ENCODE assay signal across 8 cellular contexts in the genomic region with DNA sequence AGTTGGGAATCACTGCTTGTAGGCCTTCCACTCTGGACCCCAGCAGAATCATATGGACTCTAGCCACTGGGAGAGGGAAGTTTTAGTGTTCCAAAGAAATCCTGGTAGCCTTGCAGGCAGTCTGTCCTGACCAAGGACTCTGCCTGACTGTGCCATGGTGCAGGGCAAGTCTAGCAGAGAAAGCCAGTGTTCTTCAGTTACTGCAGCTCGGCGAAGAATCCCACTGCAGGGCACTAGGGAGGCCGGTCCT. TPM values are rescaled to one million over a fixed set of nuclear protein-coding genes. Genes with fewer than 3 reads are reported as not detected.
DNase-seq lines count a peak whose midpoint lies in the region; ATAC-seq and TF ChIP-seq lines count a peak whose summit lies in the region.

No MANE protein-coding gene starts in this region.

- H3K27ac ChIP-seq in SK-N-MC: peak overlapping the region; percentile 84; the same call in 1 of the 2 replicates

- DNase-seq in H7: peak; percentile 75
- no peak for DNase-seq in SK-N-MC (ENCODE audit: low read depth, low spot score)
- no peak for DNase-seq in fibroblast of villous mesenchyme (ENCODE audit: low read depth)
- no peak for DNase-seq in retinal pigment epithelial cell (ENCODE audit: low read depth)
- DNase-seq in omental fat pad (ENCODE audit: low spot score): no peak
- no peak for DNase-seq in retina

- H3K27me3 ChIP-seq in H7 (ENCODE audit: control insufficient read depth, insufficient read depth, low read length): no peaks in the 10 kb centered on the region

- H3K36me3 ChIP-seq in H7 (replicated peaks; ENCODE audit: control insufficient read depth, insufficient read depth, low read length) (peaks cover 21% of the 10 kb centered on the region), SK-N-MC (ENCODE audit: insufficient read depth, low read length) (peaks cover 31% of the 10 kb centered on the region)

- H3K9me3 ChIP-seq in SK-N-MC (ENCODE audit: low read depth, low read length): no peaks in the 10 kb centered on the region

- H3K9ac ChIP-seq in SK-N-MC (ENCODE audit: insufficient read length): peak overlapping the region; percentile 4

- no peak for TF ChIP-seq CTCF in fibroblast of villous mesenchyme (IDR thresholded peaks at IDR 0.05; ENCODE audit: insufficient read depth, low read depth, low read length)
- TF ChIP-seq CTCF in retinal pigment epithelial cell (conservative IDR thresholded peaks at IDR 0.05; ENCODE audit: low read depth, low read length): no peak
- no peak for TF ChIP-seq CTCF in omental fat pad (IDR thresholded peaks at IDR 0.05)

- ATAC-seq in omental fat pad (ENCODE audit: low FRiP score) (no peak), GM19035 (IDR thresholded peaks at IDR 0.05; ENCODE audit: unreplicated experiment) (no peak), HG02970 (IDR thresholded peaks at IDR 0.05; ENCODE audit: low FRiP score, unreplicated experiment) (no peak)

- H3K4me3 ChIP-seq in H7 (ENCODE audit: insufficient read depth, low read depth, low read length) (peak overlapping the region; percentile 98), SK-N-MC (peak overlapping the region; percentile 89), fibroblast of villous mesenchyme (ENCODE audit: low read depth, low read length) (peak overlapping the region; percentile 60), retinal pigment epithelial cell (ENCODE audit: low read length) (peak overlapping the region; percentile 83)

RNA-seq across cellular contexts. Expression of gene MATR3, which starts 20.3 kb away (rescaled TPM):
- 228 and 239 TPM in 2 replicates for total RNA-seq in H7 (2014; rRNA removed; shearing (Covaris generic))
- total RNA-seq in fibroblast of villous mesenchyme: 190 and 239 TPM in 2 replicates
- total RNA-seq in omental fat pad: 100 to 1,000 TPM; 155 to 222 (median 211) TPM
